In the genomic region with DNA sequence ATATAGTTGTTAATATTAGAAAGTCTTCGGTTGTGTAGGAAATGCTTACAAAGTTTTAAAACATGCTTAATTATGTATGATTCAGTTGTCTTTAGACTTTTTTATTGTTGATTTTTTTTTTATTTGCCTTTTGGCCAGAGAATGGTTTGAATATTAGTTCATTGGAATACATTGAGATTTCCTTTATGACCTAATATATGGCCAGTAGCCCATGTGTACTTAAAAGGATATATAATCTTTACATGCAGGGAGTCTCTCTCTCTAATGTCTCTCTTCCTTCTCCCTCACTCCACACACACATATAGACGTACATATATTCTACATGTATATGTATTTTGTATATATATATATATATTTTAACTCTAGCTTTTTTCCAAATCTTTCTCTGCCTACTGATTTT, we compare ENCODE assay signal across 25 cellular contexts.
"Had no signal": no experiment of that assay in that cellular context is flagged by ENCODE, and none has a peak within 500 bp of the region (broad histone marks: within the 10 kb centered on the region; RNA-seq: fewer than 3 reads in every experiment).

No MANE protein-coding gene starts in this region.

- H3K79me2 ChIP-seq: hepatocyte had no signal

- H3K4me3 ChIP-seq: colonic mucosa, coronary artery, dorsolateral prefrontal cortex, esophagus muscularis mucosa, esophagus squamous epithelium, gastrocnemius medialis, gastroesophageal sphincter, heart left ventricle, heart right ventricle, hepatocyte had no signal

- H2AFZ ChIP-seq: hepatocyte had no signal

- H3K4me1 ChIP-seq: colonic mucosa, esophagus muscularis mucosa, esophagus squamous epithelium, foreskin keratinocyte, gastrocnemius medialis, gastroesophageal sphincter, heart left ventricle, heart right ventricle had no signal

- H3K9me3 ChIP-seq: colonic mucosa, esophagus muscularis mucosa, esophagus squamous epithelium, gastrocnemius medialis, gastroesophageal sphincter, heart left ventricle, heart right ventricle had no signal

- H3K27me3 ChIP-seq: colonic mucosa, dorsolateral prefrontal cortex, esophagus muscularis mucosa, esophagus squamous epithelium, foreskin keratinocyte, gastrocnemius medialis, gastroesophageal sphincter, heart left ventricle, heart right ventricle, hepatocyte had no signal

- H3K27ac ChIP-seq: colonic mucosa, coronary artery, dorsolateral prefrontal cortex, epithelial cell of prostate, esophagus muscularis mucosa, esophagus squamous epithelium, foreskin keratinocyte, gastrocnemius medialis, gastroesophageal sphincter, heart left ventricle, heart right ventricle, hepatocyte had no signal

- H3K36me3 ChIP-seq: colonic mucosa had no signal

- DNase-seq: colonic mucosa; cortex of kidney; dermis blood vessel endothelial cell; dorsolateral prefrontal cortex; effector CD4-positive, alpha-beta T cell; effector CD8-positive, alpha-beta T cell; effector memory CD4-positive, alpha-beta T cell; effector memory CD8-positive, alpha-beta T cell; endodermal cell; erythroblast; esophagus squamous epithelium; foreskin fibroblast; foreskin keratinocyte; foreskin melanocyte; gastrocnemius medialis; glutamatergic neuron; head of caudate nucleus; heart left ventricle; heart right ventricle had no signal

- H3K4me2 ChIP-seq: hepatocyte had no signal

- ATAC-seq: effector memory CD8-positive, alpha-beta T cell; esophagus mucosa; foreskin keratinocyte; gastrocnemius medialis; gastroesophageal sphincter; heart left ventricle; heart right ventricle had no signal
